1 cellular context compared by ENCODE assay signal in the genomic region with DNA sequence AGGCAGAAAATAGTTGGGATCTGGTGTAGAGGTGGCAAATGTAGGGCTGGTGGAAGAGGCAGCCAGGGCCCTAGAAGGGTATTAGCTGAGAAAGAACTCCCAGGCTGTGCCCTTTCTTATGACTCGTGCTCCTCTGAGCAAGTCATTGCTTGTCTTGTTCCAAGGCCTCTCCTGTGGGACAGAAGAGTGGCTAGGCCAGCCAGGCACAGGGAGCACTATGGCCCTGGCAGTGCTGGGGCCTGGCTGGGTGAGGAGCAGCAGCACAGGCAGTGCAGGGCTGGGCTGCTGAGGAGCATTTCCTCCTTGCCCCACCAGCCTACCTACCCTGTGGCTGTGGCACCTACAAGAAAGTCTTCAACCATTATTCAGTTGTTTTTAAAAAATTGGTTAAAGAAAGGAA.
TF ChIP-seq lines count a peak whose summit lies in the region.

No MANE protein-coding gene starts in this region.

TF ChIP-seq in HepG2, 621 proteins besides CTCF, POLR2A, EP300 and RAD21:
- no peak for TF ChIP-seq PAX8 (CRISPR knock-in tag; IDR thresholded peaks at IDR 0.05; ENCODE audit: borderline replicate concordance)
TF ChIP-seq in HepG2: peak in this region for 0.
